In genomic region chr6:6518627-6519026, GRCh38 we compare ENCODE assay signal across 17 cellular contexts.
DNase-seq lines count a peak whose midpoint lies in the region; ATAC-seq and TF ChIP-seq lines count a peak whose summit lies in the region.
"Had no signal": no experiment of that assay in that cellular context is flagged by ENCODE, and none has a peak within 500 bp of the region (broad histone marks: within the 10 kb centered on the region; RNA-seq: fewer than 3 reads in every experiment).

No MANE protein-coding gene starts in this region.

- no peaks in the 10 kb centered on the region for H3K36me3 Mint-ChIP-seq in CD8-positive, alpha-beta T cell
- H3K36me3 Mint-ChIP-seq in naive thymus-derived CD8-positive, alpha-beta T cell, result no peaks in the 10 kb centered on the region
- H3K36me3 Mint-ChIP-seq: CD14-positive monocyte; CD4-positive, alpha-beta memory T cell; CD4-positive, CD25-positive, alpha-beta regulatory T cell had no signal

- H3K27ac Mint-ChIP-seq in CD8-positive, alpha-beta T cell, result peak overlapping the region; percentile 87
- peak overlapping the region; percentile 22 to 97 (median 88) for H3K27ac Mint-ChIP-seq in naive thymus-derived CD8-positive, alpha-beta T cell
- H3K27ac Mint-ChIP-seq: CD14-positive monocyte; CD4-positive, CD25-positive, alpha-beta regulatory T cell had no signal

- no peaks in the 10 kb centered on the region for H3K9me3 Mint-ChIP-seq in CD8-positive, alpha-beta T cell
- H3K9me3 Mint-ChIP-seq in naive thymus-derived CD8-positive, alpha-beta T cell, result no peaks in the 10 kb centered on the region
- H3K9me3 Mint-ChIP-seq: CD4-positive, alpha-beta memory T cell; CD4-positive, CD25-positive, alpha-beta regulatory T cell had no signal

- CTCF ChIA-PET in CD8-positive, alpha-beta T cell (lab: Charles Lee), result interaction anchor here (0.9 to 2.0 kb wide), 4 partner anchors 8 to 159 kb away, joined by 3 to 10 read pairs (median 4); no protein-coding TSS in a partner anchor

- peak overlapping the region; percentile 37 for H3K4me3 ChIP-seq in CD8-positive, alpha-beta T cell (ENCODE audit: low read depth, low read length)
- no peak overlapping the region for H3K4me3 ChIP-seq in Jurkat, Clone E6-1 (ENCODE audit: low read length)
- H3K4me3 ChIP-seq: BLaER1 had no signal

- H3K27me3 ChIP-seq in CD8-positive, alpha-beta T cell (ENCODE audit: insufficient read depth, low read length), result no peaks in the 10 kb centered on the region
- H3K27me3 ChIP-seq: BE2C, BLaER1 had no signal

- peaks cover 48% of the 10 kb centered on the region for H3K4me1 ChIP-seq in CD8-positive, alpha-beta T cell (ENCODE audit: insufficient read depth, low read length)
- H3K4me1 ChIP-seq: BE2C, Caco-2 had no signal

- H3K4me1 Mint-ChIP-seq in CD8-positive, alpha-beta T cell (ENCODE audit: low read depth), result peaks cover 60% of the 10 kb centered on the region
- peaks cover 29 to 71% (median 58%) of the 10 kb centered on the region in 4 donors for H3K4me1 Mint-ChIP-seq in naive thymus-derived CD8-positive, alpha-beta T cell

- ATAC-seq in CD8-positive, alpha-beta T cell, result peak; percentile 56
- ATAC-seq in naive thymus-derived CD8-positive, alpha-beta T cell, result peak; percentile 64 to 69

- no peaks in the 10 kb centered on the region for H3K9me3 ChIP-seq in CD8-positive, alpha-beta T cell (ENCODE audit: low read length)
- H3K9me3 ChIP-seq: BE2C, BLaER1, Caco-2 had no signal

- H3K27ac ChIP-seq in CD8-positive, alpha-beta T cell (ENCODE audit: low read depth, low read length), result peak overlapping the region; percentile 39
- H3K27ac ChIP-seq: BLaER1 had no signal

- DNase-seq in CD8-positive, alpha-beta T cell, result peak in 2 of 7 experiments; percentile 17 to 32
- DNase-seq in Jurkat, Clone E6-1 (ENCODE audit: low read depth, low spot score), result peak; percentile 37
- DNase-seq in naive thymus-derived CD8-positive, alpha-beta T cell, result peak in 7 of 10 donors; percentile 31 to 76 (median 40)
- no peak for DNase-seq in H4 (ENCODE audit: low spot score)
- DNase-seq in activated CD4-positive, alpha-beta T cell treated with anti-CD3 and anti-CD28 coated beads, Interleukin-2, amount 50 U/mL, for 48 hours, result no peak
- DNase-seq: 8988T; ACHN; BE2C; C1 segment of cervical spinal cord; Caco-2; Calu3; CD4-positive, alpha-beta memory T cell; CD4-positive, CD25-positive, alpha-beta regulatory T cell; DMS79 treated with DMSO at 0.1 percent for 48 hours; GF-D8 had no signal

- intact Hi-C loops in CD8-positive, alpha-beta T cell (cut with DNase I, micrococcal nuclease), result loop anchor here in 1 of 2 experiments (2.0 kb wide), 1 partner anchor 28 kb away; no protein-coding TSS in a partner anchor

- H3K4me3 Mint-ChIP-seq in CD8-positive, alpha-beta T cell, result peak overlapping the region; percentile 68
- peak overlapping the region; percentile 22 to 82 (median 70) for H3K4me3 Mint-ChIP-seq in naive thymus-derived CD8-positive, alpha-beta T cell
- H3K4me3 Mint-ChIP-seq: CD14-positive monocyte; CD4-positive, alpha-beta memory T cell; CD4-positive, CD25-positive, alpha-beta regulatory T cell had no signal

- no peak for TF ChIP-seq CTCF in CD8-positive, alpha-beta T cell (IDR thresholded peaks at IDR 0.05)

- H3K27me3 Mint-ChIP-seq in CD8-positive, alpha-beta T cell (ENCODE audit: low read depth), result peaks cover 12% of the 10 kb centered on the region
- H3K27me3 Mint-ChIP-seq in naive thymus-derived CD8-positive, alpha-beta T cell, result peaks cover 0 to 30% (median 2%) of the 10 kb centered on the region in 5 donors

- H3K36me3 ChIP-seq in CD8-positive, alpha-beta T cell (ENCODE audit: insufficient read depth, low read length), result no peaks in the 10 kb centered on the region
- H3K36me3 ChIP-seq: BE2C, BLaER1 had no signal

- POLR2A ChIA-PET in CD8-positive, alpha-beta T cell (lab: Charles Lee), result no interaction called here
- POLR2A ChIA-PET in naive thymus-derived CD8-positive, alpha-beta T cell (lab: Charles Lee), result no interaction called here

Comparison
In these comparisons a context has a peak if more than half of its experiments do, and no peak if none do; other contexts are left out.
1. DNase-seq: peak in Jurkat, Clone E6-1 (single experiment) and naive thymus-derived CD8-positive, alpha-beta T cell (7 of 10); none in H4 (single experiment) and activated CD4-positive, alpha-beta T cell treated with anti-CD3 and anti-CD28 coated beads, Interleukin-2, amount 50 U/mL, for 48 hours (0 of 2).